11 cellular contexts compared by ENCODE assay signal in genomic region chr1:230376296-230376695, GRCh38. TPM values are rescaled to one million over a fixed set of nuclear protein-coding genes. Genes with fewer than 3 reads are reported as not detected.
A peak's percentile ranks its signal among the peaks of the same experiment; 100 is the strongest.
DNase-seq lines count a peak whose midpoint lies in the region; ATAC-seq and TF ChIP-seq lines count a peak whose summit lies in the region.
"Had no signal": no experiment of that assay in that cellular context is flagged by ENCODE, and none has a peak within 500 bp of the region (broad histone marks: within the 10 kb centered on the region; RNA-seq: fewer than 3 reads in every experiment).

No MANE protein-coding gene starts in this region.

- peaks cover 0 to 5% (median 0%) of the 10 kb centered on the region in 7 donors for H3K27me3 ChIP-seq in spleen (replicated peaks in 1 of 7)

- H3K9me3 ChIP-seq in spleen = peaks cover 0 to 23% (median 18%) of the 10 kb centered on the region in 8 donors

- no peak overlapping the region for H3K4me3 ChIP-seq in spleen

- WGBS in spleen, 5 donors = 79 to 96% (median 85%) methylated on average over 4 of the region's 4 CpGs

- no peaks in the 10 kb centered on the region for H3K36me3 ChIP-seq in spleen

- intact Hi-C loops in head of caudate nucleus (cut with DNase I) = no loop called here
- intact Hi-C loops in sciatic nerve (cut with DNase I) = no loop called here
- intact Hi-C loops in spleen (cut with DNase I; ENCODE audit: low total_unique reads) = no loop called here

- no peak for TF ChIP-seq CTCF in spleen (IDR thresholded peaks at IDR 0.05 in 8 of 11, conservative IDR thresholded peaks at IDR 0.05 in 3 of 11)

- ATAC-seq in sciatic nerve = peak; percentile 24
- no peak for ATAC-seq in GM19351 (IDR thresholded peaks at IDR 0.05; ENCODE audit: unreplicated experiment)

- DNase-seq in head of caudate nucleus = peak in 31 of 42 donors; percentile 33 to 83 (median 67)
- DNase-seq in midbrain (lab: John Stamatoyannopoulos, UW) = peak; percentile 15
- DNase-seq in sciatic nerve (ENCODE audit: low spot score) = no peak
- no peak for DNase-seq in LoVo (ENCODE audit: low spot score)
- no peak for DNase-seq in spleen
- DNase-seq: EL had no signal

- no peaks in the 10 kb centered on the region for H3K4me1 ChIP-seq in spleen

- H3K27ac ChIP-seq in angular gyrus (ENCODE audit: low read depth, low read length) = peak overlapping the region; percentile 86
- H3K27ac ChIP-seq in spleen = no peak overlapping the region
- H3K27ac ChIP-seq: C4-2B had no signal

- TF ChIP-seq POLR2A in spleen (IDR thresholded peaks at IDR 0.05) = no peak

RNA-seq across cellular contexts. Expression of gene PGBD5, which starts 49.8 kb away (rescaled TPM):
- total RNA-seq in sciatic nerve (6.6 TPM), spleen (1 to 10 TPM in 6 of 7 donors, under 1 TPM in 1; 0.93 to 6.7 (median 4.9) TPM)
- 1 to 10 TPM in 1 of 3 donors, under 1 TPM in 2; 0.07 to 2.3 (median 0.49) TPM for polyA plus RNA-seq in spleen
- total RNA-seq: HT-29, OCI-LY7 had no signal

Comparison
In these comparisons a context has a peak if more than half of its experiments do, and no peak if none do; other contexts are left out.
1. DNase-seq: peak in head of caudate nucleus (31 of 42) and midbrain (single experiment); none in sciatic nerve (single experiment), LoVo (single experiment) and spleen (single experiment).